In the genomic region with DNA sequence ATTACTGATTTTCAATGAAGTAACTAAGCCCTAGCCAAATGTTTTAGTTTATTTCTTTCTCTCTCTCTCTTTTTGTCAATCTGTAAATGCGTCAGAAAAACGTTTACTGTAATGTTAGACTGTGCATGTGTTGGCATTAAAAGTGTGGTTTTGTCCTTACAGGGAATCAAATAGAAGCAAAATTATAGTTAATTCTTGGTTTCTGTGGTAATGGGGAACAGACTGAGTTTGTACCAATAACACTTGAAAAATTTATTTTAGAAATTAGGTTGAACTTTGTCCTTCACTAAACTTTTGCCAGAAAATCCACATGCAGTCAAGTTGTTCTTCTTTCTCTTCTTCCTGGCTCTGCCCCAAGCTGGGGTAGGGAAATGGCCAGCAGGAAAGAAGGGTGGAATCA, we compare ENCODE assay signal across 27 cellular contexts.
"Had no signal": no experiment of that assay in that cellular context is flagged by ENCODE, and none has a peak within 500 bp of the region (broad histone marks: within the 10 kb centered on the region; RNA-seq: fewer than 3 reads in every experiment).

No MANE protein-coding gene starts in this region.

- ATAC-seq: activated CD4-positive, alpha-beta T cell treated with anti-CD3 and anti-CD28 coated beads for 36 hours; activated T-cell treated with anti-CD3 and anti-CD28 coated beads, Interleukin-2, amount 50 U/mL, for 4 hours; gastroesophageal sphincter; left cardiac atrium had no signal

- H3K9me3 ChIP-seq: gastroesophageal sphincter, neutrophil, ovary, prostate gland, transverse colon, uterus had no signal

- H3K9me3 Mint-ChIP-seq: activated T-cell treated with anti-CD3 and anti-CD28 coated beads, Interleukin-2, amount 50 U/mL, for 4 hours; activated T-helper 2 cell treated with anti-CD3 and anti-CD28 coated beads, Interferon-gamma antibody, Interleukin-2, Interleukin-4, amounts not matched to agents 10 μg/mL and 5 μg/mL and 100 μg/mL, durations not matched to agents 14 hours and 24 hours and 36 hours; stimulated activated naive CD8-positive, alpha-beta T cell treated with anti-CD3 and anti-CD28 coated beads, Interleukin-15, Interleukin-2, amounts not matched to agents 100 ng/mL and 50 ng/mL, for 24 hours had no signal

- H3K4me1 Mint-ChIP-seq: activated B cell treated with CpG ODN at 0.5 μM for 24 hours; activated CD4-positive, alpha-beta T cell treated with anti-CD3 and anti-CD28 coated beads for 36 hours; activated naive CD8-positive, alpha-beta T cell treated with anti-CD3 and anti-CD28 coated beads for 36 hours had no signal

- DNase-seq: activated B cell treated with CpG ODN at 0.5 μM for 24 hours; activated CD4-positive, alpha-beta T cell treated with anti-CD3 and anti-CD28 coated beads for 36 hours; activated CD4-positive, alpha-beta T cell treated with anti-CD3 and anti-CD28 coated beads, Interleukin-2, amount 50 U/mL, for 48 hours; activated CD8-positive, alpha-beta memory T cell treated with anti-CD3 and anti-CD28 coated beads, Interleukin-2, amount 50 U/mL, for 48 hours; activated naive CD4-positive, alpha-beta T cell; activated naive CD8-positive, alpha-beta T cell treated with anti-CD3 and anti-CD28 coated beads for 36 hours; activated T-cell treated with anti-CD3 and anti-CD28 coated beads, Interleukin-2, amount 50 U/mL, for 4 hours; amniotic stem cell; dermis blood vessel endothelial cell; effector CD8-positive, alpha-beta T cell; erythroblast; head of caudate nucleus; left cardiac atrium; ovary; stimulated activated CD4-positive, alpha-beta T cell treated with anti-CD3 and anti-CD28 coated beads, Interleukin-12 subunit alpha, Interleukin-12 subunit beta, amount 100 ng/mL, for 4 hours; stimulated activated CD4-positive, alpha-beta T cell treated with anti-CD3 and anti-CD28 coated beads, Interleukin-4, amount 100 ng/mL, for 4 hours; substantia nigra; T1000; transverse colon; uterus had no signal

- H3K27me3 ChIP-seq: gastroesophageal sphincter, neutrophil, ovary, transverse colon, uterus had no signal

- H3K27ac ChIP-seq: gastroesophageal sphincter, neutrophil, ovary, prostate gland, transverse colon had no signal

- H3K27ac Mint-ChIP-seq: activated B cell treated with CpG ODN at 0.5 μM for 24 hours; activated CD4-positive, alpha-beta T cell treated with anti-CD3 and anti-CD28 coated beads for 36 hours; activated T-helper 2 cell treated with anti-CD3 and anti-CD28 coated beads, Interferon-gamma antibody, Interleukin-2, Interleukin-4, amounts not matched to agents 10 μg/mL and 5 μg/mL and 100 μg/mL, durations not matched to agents 14 hours and 24 hours and 36 hours; nephron; stimulated activated naive CD8-positive, alpha-beta T cell treated with anti-CD3 and anti-CD28 coated beads, Interleukin-15, Interleukin-2, amounts not matched to agents 100 ng/mL and 50 ng/mL, for 24 hours had no signal

- H3K4me3 Mint-ChIP-seq: activated B cell treated with CpG ODN at 0.5 μM for 24 hours; activated CD4-positive, alpha-beta T cell treated with anti-CD3 and anti-CD28 coated beads for 36 hours; activated naive CD8-positive, alpha-beta T cell treated with anti-CD3 and anti-CD28 coated beads for 36 hours; activated T-cell treated with anti-CD3 and anti-CD28 coated beads, Interleukin-2, amount 50 U/mL, for 4 hours; nephron; stimulated activated naive CD8-positive, alpha-beta T cell treated with anti-CD3 and anti-CD28 coated beads, Interleukin-15, Interleukin-2, amounts not matched to agents 100 ng/mL and 50 ng/mL, for 24 hours had no signal

- H3K36me3 ChIP-seq: gastroesophageal sphincter, neutrophil, ovary, prostate gland, transverse colon, uterus had no signal

- H3K4me3 ChIP-seq: gastroesophageal sphincter, ovary, prostate gland, transverse colon, uterus had no signal

- H3K36me3 Mint-ChIP-seq: activated naive CD8-positive, alpha-beta T cell treated with anti-CD3 and anti-CD28 coated beads for 36 hours had no signal

- FAIRE-seq: islet of Langerhans had no signal

- H3K4me1 ChIP-seq: prostate gland, uterus had no signal

- H3K27me3 Mint-ChIP-seq: activated B cell treated with CpG ODN at 0.5 μM for 24 hours; activated CD4-positive, alpha-beta T cell treated with anti-CD3 and anti-CD28 coated beads for 36 hours; activated naive CD8-positive, alpha-beta T cell treated with anti-CD3 and anti-CD28 coated beads for 36 hours; stimulated activated naive CD8-positive, alpha-beta T cell treated with anti-CD3 and anti-CD28 coated beads, Interleukin-15, Interleukin-2, amounts not matched to agents 100 ng/mL and 50 ng/mL, for 24 hours had no signal
